ENCODE assay signal across 9 cellular contexts in genomic region chr9:127166651-127167524, GRCh38. TPM values are rescaled to one million over a fixed set of nuclear protein-coding genes. Genes with fewer than 3 reads are reported as not detected.
DNase-seq lines count a peak whose midpoint lies in the region; ATAC-seq, FAIRE-seq and TF ChIP-seq lines count a peak whose summit lies in the region.
"Had no signal": no experiment of that assay in that cellular context is flagged by ENCODE, and none has a peak within 500 bp of the region (broad histone marks: within the 10 kb centered on the region; RNA-seq: fewer than 3 reads in every experiment).

No MANE protein-coding gene starts in this region.

- POLR2A ChIA-PET in HEK293T (lab: Yijun Ruan, JAX), result no interaction called here

- no peak for FAIRE-seq in frontal cortex (lab: Jason Lieb, UNC)

- peak; percentile 74 for DNase-seq in GM13976 (ENCODE audit: low spot score)
- DNase-seq in LHCN-M2 (ENCODE audit: low read depth), result peak; percentile 71
- DNase-seq in epithelial cell of prostate (ENCODE audit: low read depth, low spot score), result peak; percentile 54
- DNase-seq in immature natural killer cell, result no peak
- DNase-seq in T-helper 9 cell, result no peak
- DNase-seq in frontal cortex (ENCODE audit: low spot score in 2 of 2), result no peak
- DNase-seq in HEK293T (ENCODE audit: extremely low spot score), result no peak

- H3K27ac Mint-ChIP-seq in immature natural killer cell, result no peak overlapping the region
- H3K27ac Mint-ChIP-seq: dendritic cell treated with granulocyte-macrophage colony-stimulating factor and Interleukin-4, amounts not matched to agents 40 ng/mL and 50 ng/mL, for 4 days had no signal

- peaks cover 9 to 26% (median 12%) of the 10 kb centered on the region in 3 donors for H3K36me3 Mint-ChIP-seq in immature natural killer cell

- peak; percentile 62 for ATAC-seq in GM21786 (IDR thresholded peaks at IDR 0.05; ENCODE audit: unreplicated experiment)

- no peaks in the 10 kb centered on the region for H3K27me3 Mint-ChIP-seq in immature natural killer cell (ENCODE audit: low read depth in 3 of 3)

- no peaks in the 10 kb centered on the region for H3K9me3 Mint-ChIP-seq in immature natural killer cell
- H3K9me3 Mint-ChIP-seq: dendritic cell treated with granulocyte-macrophage colony-stimulating factor and Interleukin-4, amounts not matched to agents 40 ng/mL and 50 ng/mL, for 4 days had no signal

- H3K4me3 Mint-ChIP-seq in immature natural killer cell, result no peak overlapping the region
- H3K4me3 Mint-ChIP-seq: dendritic cell treated with granulocyte-macrophage colony-stimulating factor and Interleukin-4, amounts not matched to agents 40 ng/mL and 50 ng/mL, for 4 days had no signal

- CTCF ChIA-PET in HEK293T (lab: Yijun Ruan, JAX), result no interaction called here

- H3K27ac ChIP-seq in epithelial cell of prostate, result no peak overlapping the region

- H3K4me1 Mint-ChIP-seq in immature natural killer cell, result no peaks in the 10 kb centered on the region

- no peak for TF ChIP-seq CTCF in GM13976 (IDR thresholded peaks at IDR 0.05; ENCODE audit: borderline replicate concordance, control extremely low read depth, extremely low read depth, insufficient read depth, missing control alignments)

- in situ Hi-C loops in GM13976 (cut with MboI; ENCODE audit: low sequenced_read_pairs, unreplicated experiment), result no loop called here

TF ChIP-seq in HEK293T, 16 proteins besides CTCF, POLR2A, EP300 and RAD21:
- TF ChIP-seq TARDBP (IDR thresholded peaks at IDR 0.05) (no peak), FOXM1 (IDR thresholded peaks at IDR 0.05; ENCODE audit: borderline replicate concordance) (no peak), SUZ12 (IDR thresholded peaks at IDR 0.05) (no peak), LEF1 (IDR thresholded peaks at IDR 0.05; ENCODE audit: borderline replicate concordance) (no peak), PKNOX1 (IDR thresholded peaks at IDR 0.05) (no peak), FOXK2 (IDR thresholded peaks at IDR 0.05) (no peak), NFRKB (IDR thresholded peaks at IDR 0.05) (no peak), BHLHE40 (IDR thresholded peaks at IDR 0.05; ENCODE audit: borderline replicate concordance) (no peak), CTBP1 (IDR thresholded peaks at IDR 0.05; ENCODE audit: borderline replicate concordance) (no peak), SP1 (IDR thresholded peaks at IDR 0.05) (no peak), FOXA1 (IDR thresholded peaks at IDR 0.05) (no peak), ZNF384 (IDR thresholded peaks at IDR 0.05) (no peak), L3MBTL2 (conservative IDR thresholded peaks at IDR 0.05) (no peak), ARNT (IDR thresholded peaks at IDR 0.05) (no peak), HDGF (IDR thresholded peaks at IDR 0.05; ENCODE audit: borderline replicate concordance) (no peak), ELF4 (IDR thresholded peaks at IDR 0.05) (no peak)
TF ChIP-seq in HEK293T: peak in this region for 0.

RNA-seq across cellular contexts. Expression of gene ANGPTL2, which starts 44.5 kb away (rescaled TPM):
- total RNA-seq in LHCN-M2 (2014; rRNA removed) (13.5 and 36.2 TPM in 2 replicates), frontal cortex (2.0 TPM)
- 14.3 TPM for polyA plus RNA-seq in LHCN-M2 (2012)
- polyA plus RNA-seq in immature natural killer cell, result not detected

Comparison
In these comparisons a context has a peak if more than half of its experiments do, and no peak if none do; other contexts are left out.
1. DNase-seq: peak in GM13976 (single experiment), LHCN-M2 (single experiment) and epithelial cell of prostate (single experiment); none in immature natural killer cell (0 of 3), T-helper 9 cell (single experiment), frontal cortex (0 of 2) and HEK293T (single experiment).